In genomic region chr20:8790442-8791074, GRCh38 we compare ENCODE assay signal across 8 cellular contexts.
DNase-seq lines count a peak whose midpoint lies in the region; ATAC-seq and TF ChIP-seq lines count a peak whose summit lies in the region.

No MANE protein-coding gene starts in this region.

- H3K14ac ChIP-seq in trophoblast cell (ENCODE audit: low read length), result no peak overlapping the region

- no peak overlapping the region for H2AFZ ChIP-seq in KMS-11 (ENCODE audit: low read depth)
- H2AFZ ChIP-seq in trophoblast cell (ENCODE audit: insufficient read depth, low read length, poor library complexity), result no peak overlapping the region

- H3K9ac ChIP-seq in KMS-11 (no peak overlapping the region), SK-N-MC (ENCODE audit: insufficient read length) (no peak overlapping the region), trophoblast cell (ENCODE audit: low read length) (no peak overlapping the region)

- H3K79me2 ChIP-seq in KMS-11 (ENCODE audit: insufficient read depth, low read depth), result no peaks in the 10 kb centered on the region
- H3K79me2 ChIP-seq in trophoblast cell (ENCODE audit: control insufficient read depth, insufficient read depth, low read length, poor library complexity), result no peaks in the 10 kb centered on the region

- no peak overlapping the region for H3K4ac ChIP-seq in trophoblast cell (ENCODE audit: low read depth, low read length)

- H2BK120ac ChIP-seq in trophoblast cell (ENCODE audit: insufficient read depth, low read length, poor library complexity), result no peak overlapping the region

- peak; percentile 20 for DNase-seq in activated CD4-positive, alpha-beta T cell treated with anti-CD3 and anti-CD28 coated beads for 48 hours
- no peak for DNase-seq in activated CD4-positive, alpha-beta T cell treated with anti-CD3 and anti-CD28 coated beads, Interleukin-2, amount 50 U/mL, for 1 hour
- peak; percentile 39 for DNase-seq in SK-N-MC (ENCODE audit: low read depth, low spot score)
- DNase-seq in fibroblast of the conjunctiva (ENCODE audit: low read depth), result peak; percentile 37
- peak; percentile 6 to 62 for DNase-seq in trophoblast cell

- H4K91ac ChIP-seq in trophoblast cell (ENCODE audit: low read depth, low read length), result no peak overlapping the region

- H2BK5ac ChIP-seq in trophoblast cell (ENCODE audit: low read depth, low read length, poor library complexity), result no peak overlapping the region

- no peak overlapping the region for H3K4me2 ChIP-seq in KMS-11
- H3K4me2 ChIP-seq in trophoblast cell (ENCODE audit: low read length), result no peak overlapping the region

- H3K36me3 ChIP-seq in KMS-11 (ENCODE audit: insufficient read depth) (no peaks in the 10 kb centered on the region), SK-N-MC (ENCODE audit: insufficient read depth, low read length) (no peaks in the 10 kb centered on the region), trophoblast cell (ENCODE audit: control insufficient read depth in 1 of 2, insufficient read depth in 2 of 2, low read length in 2 of 2) (no peaks in the 10 kb centered on the region)

- H3K23ac ChIP-seq in trophoblast cell (ENCODE audit: low read length), result no peak overlapping the region

- H4K12ac ChIP-seq in trophoblast cell (ENCODE audit: low read depth, low read length), result no peak overlapping the region

- H3K27me3 ChIP-seq in KMS-11 (ENCODE audit: insufficient read depth, low read depth), result no peaks in the 10 kb centered on the region
- no peaks in the 10 kb centered on the region for H3K27me3 ChIP-seq in trophoblast cell (ENCODE audit: insufficient read depth, low read length)

- peak; percentile 89 for TF ChIP-seq CTCF in KMS-11 (conservative IDR thresholded peaks at IDR 0.05; ENCODE audit: low read depth, low read length)

- H3K27ac ChIP-seq in KMS-11 (no peak overlapping the region), SK-N-MC (no peak overlapping the region), trophoblast cell (ENCODE audit: low read depth, low read length) (no peak overlapping the region)

- ATAC-seq in GM21528 (IDR thresholded peaks at IDR 0.05; ENCODE audit: low FRiP score, unreplicated experiment) (peak; percentile 84), HG03025 (IDR thresholded peaks at IDR 0.05; ENCODE audit: low FRiP score, unreplicated experiment) (no peak)

- peaks cover 16% of the 10 kb centered on the region for H3K4me1 ChIP-seq in KMS-11 (ENCODE audit: low read depth, poor library complexity, severe bottlenecking)
- H3K4me1 ChIP-seq in trophoblast cell (ENCODE audit: control insufficient read depth in 1 of 2, insufficient read depth in 2 of 2, low read length in 2 of 2), result no peaks in the 10 kb centered on the region

- H2AK5ac ChIP-seq in trophoblast cell (ENCODE audit: low read length), result no peak overlapping the region

- H3K4me3 ChIP-seq in KMS-11 (IDR thresholded peaks at IDR 0.05; ENCODE audit: insufficient read depth, low read depth, low read length), result no peak overlapping the region
- H3K4me3 ChIP-seq in SK-N-MC, result no peak overlapping the region
- no peak overlapping the region for H3K4me3 ChIP-seq in trophoblast cell (ENCODE audit: low read depth, low read length)

- no CpG with 5 or more reads among the region's 5 CpGs for WGBS in trophoblast cell (ENCODE audit: extremely low coverage, insufficient coverage, insufficient read length)

- no peak overlapping the region for H2BK12ac ChIP-seq in trophoblast cell (ENCODE audit: low read length)

- no peaks in the 10 kb centered on the region for H3K79me1 ChIP-seq in trophoblast cell (ENCODE audit: low read length)

- H4K20me1 ChIP-seq in KMS-11 (ENCODE audit: insufficient read depth), result no peaks in the 10 kb centered on the region

- no peak overlapping the region for H3K18ac ChIP-seq in trophoblast cell (ENCODE audit: low read length)

- no peak overlapping the region for H4K8ac ChIP-seq in trophoblast cell (ENCODE audit: low read depth, low read length)

- no peaks in the 10 kb centered on the region for H3K9me3 ChIP-seq in SK-N-MC (ENCODE audit: low read depth, low read length)
- H3K9me3 ChIP-seq in trophoblast cell (ENCODE audit: insufficient read depth, low read depth, low read length), result peaks cover under 1% of the 10 kb centered on the region
